ENCODE assay signal across 8 cellular contexts in genomic region chr14:99191663-99192621, GRCh38.
A peak's percentile ranks its signal among the peaks of the same experiment; 100 is the strongest.
DNase-seq lines count a peak whose midpoint lies in the region; ATAC-seq, FAIRE-seq and TF ChIP-seq lines count a peak whose summit lies in the region.

No MANE protein-coding gene starts in this region.

- 49 to 51% methylated on average over 34 of the region's 34 CpGs for WGBS in sigmoid colon, 2 donors

- peak; percentile 68 for DNase-seq in AG08395 (ENCODE audit: low spot score)
- peak; percentile 48 for DNase-seq in Jurkat, Clone E6-1 (ENCODE audit: low read depth, low spot score)
- DNase-seq in activated naive CD4-positive, alpha-beta T cell treated with Interleukin-2 at 50 U/mL for 16 hours, result peak; percentile 53
- peak; percentile 38 to 52 for DNase-seq in foreskin keratinocyte
- peak; percentile 78 for DNase-seq in sigmoid colon
- no peak for DNase-seq in COLO668 (lab: John Stamatoyannopoulos, UW; ENCODE audit: unreplicated experiment)
- no peak for DNase-seq in erythroblast (lab: John Stamatoyannopoulos, UW)
- no peak for DNase-seq in GM12892 (ENCODE audit: insufficient read length)

- TF ChIP-seq POLR2A in sigmoid colon (IDR thresholded peaks at IDR 0.05) (no peak), erythroblast (IDR thresholded peaks at IDR 0.05; ENCODE audit: low read length) (no peak), GM12892 (IDR thresholded peaks at IDR 0.05; ENCODE audit: low read depth, low read length) (no peak)

- no peaks in the 10 kb centered on the region for H3K27me3 ChIP-seq in foreskin keratinocyte
- no peaks in the 10 kb centered on the region for H3K27me3 ChIP-seq in sigmoid colon

- no peaks in the 10 kb centered on the region for H3K36me3 ChIP-seq in sigmoid colon

- intact Hi-C loops in sigmoid colon (cut with DNase I), result loop anchor here (10.0 kb wide), 1 partner anchor 157 kb away; no protein-coding TSS in a partner anchor

- peak; percentile 59 for ATAC-seq in foreskin keratinocyte

- H3K9me3 ChIP-seq in sigmoid colon, result no peaks in the 10 kb centered on the region

- no peak for TF ChIP-seq EP300 in sigmoid colon (IDR thresholded peaks at IDR 0.05)

- no peak for TF ChIP-seq CTCF in foreskin keratinocyte (conservative IDR thresholded peaks at IDR 0.05)
- TF ChIP-seq CTCF in sigmoid colon (IDR thresholded peaks at IDR 0.05), result no peak

- H3K27ac ChIP-seq in foreskin keratinocyte (peak overlapping the region; percentile 27), sigmoid colon (peak overlapping the region; percentile 22 to 60 (median 45))

- H3K4me3 ChIP-seq in Jurkat, Clone E6-1 (ENCODE audit: low read length), result peak overlapping the region; percentile 43
- H3K4me3 ChIP-seq in sigmoid colon, result peak overlapping the region; percentile 24 to 50 (median 42)

- no peak for FAIRE-seq in GM12892 (lab: Jason Lieb, UNC)

- H3K4me1 ChIP-seq in foreskin keratinocyte (peaks cover 5% of the 10 kb centered on the region), sigmoid colon (peaks cover 0 to 18% (median 14%) of the 10 kb centered on the region in 4 donors)

Comparison
In these comparisons a context has a peak if more than half of its experiments do, and no peak if none do; other contexts are left out.
1. DNase-seq: peak in AG08395 (single experiment), Jurkat, Clone E6-1 (single experiment), activated naive CD4-positive, alpha-beta T cell treated with Interleukin-2 at 50 U/mL for 16 hours (single experiment), foreskin keratinocyte (2 of 2) and sigmoid colon (single experiment); none in COLO668 (single experiment), erythroblast (0 of 2) and GM12892 (single experiment).